In the genomic region with DNA sequence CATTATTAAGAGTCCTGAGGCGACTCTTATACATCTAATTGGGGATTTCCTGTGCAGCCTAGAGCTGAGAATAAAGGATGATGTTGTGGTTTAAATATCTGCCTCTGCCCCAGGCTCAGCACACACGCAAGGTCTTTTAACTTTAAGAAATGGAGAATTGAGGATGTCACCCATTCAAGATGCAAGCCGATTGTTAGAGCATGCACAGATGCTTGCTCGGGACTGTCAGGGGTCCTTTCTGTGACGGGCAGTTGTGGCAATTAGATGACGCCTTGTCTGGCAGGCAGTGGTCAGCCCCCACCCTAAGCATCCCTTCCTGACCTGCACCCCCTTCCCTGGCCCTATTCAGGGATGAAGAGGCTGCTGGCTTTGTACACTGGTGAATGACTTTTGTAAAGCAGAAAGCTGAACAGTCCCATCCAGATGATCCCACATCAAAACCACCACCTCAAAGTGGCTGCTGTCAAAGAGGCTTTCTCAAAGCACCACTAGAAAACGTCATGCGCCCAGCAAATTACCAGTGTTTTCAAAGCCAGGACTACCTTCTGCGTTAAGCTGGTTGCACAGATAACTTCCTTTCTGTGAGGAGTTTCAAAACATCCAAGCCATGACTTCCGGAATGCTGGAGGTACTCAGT, we compare ENCODE assay signal across 9 cellular contexts. TPM values are rescaled to one million over a fixed set of nuclear protein-coding genes. Genes with fewer than 3 reads are reported as not detected.
DNase-seq lines count a peak whose midpoint lies in the region; ATAC-seq and TF ChIP-seq lines count a peak whose summit lies in the region.
"Had no signal": no experiment of that assay in that cellular context is flagged by ENCODE, and none has a peak within 500 bp of the region (broad histone marks: within the 10 kb centered on the region; RNA-seq: fewer than 3 reads in every experiment).

No MANE protein-coding gene starts in this region.

- H3K4me1 ChIP-seq in SJCRH30, result no peaks in the 10 kb centered on the region

- no peaks in the 10 kb centered on the region for H3K36me3 Mint-ChIP-seq in CD4-positive, alpha-beta T cell (ENCODE audit: low read depth)
- peaks cover 2% of the 10 kb centered on the region for H3K36me3 Mint-ChIP-seq in T-helper 1 cell treated with Interleukin-12 subunit alpha and Interleukin-12 subunit beta and Interleukin-4 antibody, amounts not matched to agents 30 μg/mL and 1 μg/mL, for 36 hours (ENCODE audit: low read depth)

- no peaks in the 10 kb centered on the region for H3K9me3 ChIP-seq in CD4-positive, alpha-beta T cell (ENCODE audit: control insufficient read depth, low read length)
- H3K9me3 ChIP-seq in SJCRH30 (replicated peaks), result no peaks in the 10 kb centered on the region

- H3K27me3 ChIP-seq in CD4-positive, alpha-beta T cell (ENCODE audit: control insufficient read depth, insufficient read depth, low read length), result no peaks in the 10 kb centered on the region
- no peaks in the 10 kb centered on the region for H3K27me3 ChIP-seq in SJCRH30

- DNase-seq in CD4-positive, alpha-beta T cell, result peak; percentile 73 to 94 (median 80)
- peak; percentile 87 for DNase-seq in activated effector memory CD4-positive, alpha-beta T cell treated with anti-CD3 and anti-CD28 coated beads, Interleukin-2, amount 50 U/mL, for 16 hours
- peak; percentile 17 to 64 for DNase-seq in stimulated activated CD4-positive, alpha-beta T cell treated with anti-CD3 and anti-CD28 coated beads, Interleukin-1b, Interleukin-23, amount 100 ng/mL, for 4 hours (ENCODE audit: low read depth in 2 of 2)
- DNase-seq in NCI-H1436 treated with DMSO at 0.1 percent for 48 hours (lab: John Stamatoyannopoulos, UW) (no peak), SJCRH30 (no peak), HT-29 (ENCODE audit: low spot score) (no peak)
- DNase-seq: NCI-H774 had no signal

- no peak overlapping the region for H3K4me3 ChIP-seq in SJCRH30

- H3K9me3 Mint-ChIP-seq in CD4-positive, alpha-beta T cell, result no peaks in the 10 kb centered on the region
- H3K9me3 Mint-ChIP-seq in T-helper 1 cell treated with Interleukin-12 subunit alpha and Interleukin-12 subunit beta and Interleukin-4 antibody, amounts not matched to agents 30 μg/mL and 1 μg/mL, for 36 hours, result no peaks in the 10 kb centered on the region

- ATAC-seq in CD4-positive, alpha-beta T cell (ENCODE audit: poor library complexity), result peak; percentile 78
- ATAC-seq in HG03280 (IDR thresholded peaks at IDR 0.05; ENCODE audit: unreplicated experiment), result no peak

- H3K27me3 Mint-ChIP-seq in CD4-positive, alpha-beta T cell, result no peaks in the 10 kb centered on the region
- peaks cover 5% of the 10 kb centered on the region for H3K27me3 Mint-ChIP-seq in T-helper 1 cell treated with Interleukin-12 subunit alpha and Interleukin-12 subunit beta and Interleukin-4 antibody, amounts not matched to agents 30 μg/mL and 1 μg/mL, for 36 hours (ENCODE audit: low read depth)

- POLR2A ChIA-PET in CD4-positive, alpha-beta T cell (lab: Charles Lee), result interaction anchor here (0.6 to 3.5 kb wide), 35 partner anchors 8 to 761 kb away, joined by 3 to 116 read pairs (median 5); a partner anchor contains a TSS

- peak overlapping the region; percentile 93 for H3K27ac Mint-ChIP-seq in CD4-positive, alpha-beta T cell
- peak overlapping the region; percentile 91 for H3K27ac Mint-ChIP-seq in T-helper 1 cell treated with Interleukin-12 subunit alpha and Interleukin-12 subunit beta and Interleukin-4 antibody, amounts not matched to agents 30 μg/mL and 1 μg/mL, for 36 hours

- CTCF ChIA-PET in CD4-positive, alpha-beta T cell (lab: Charles Lee), result interaction anchor here (0.9 to 3.5 kb wide), 6 partner anchors 9 to 150 kb away, joined by 3 to 72 read pairs (median 7); a partner anchor contains a TSS

- intact Hi-C loops in CD4-positive, alpha-beta T cell (cut with DNase I, micrococcal nuclease), result loop anchor here (1.0 to 5.0 kb wide), 8 partner anchors 40 to 425 kb away; a partner anchor contains a TSS

- TF ChIP-seq CTCF in CD4-positive, alpha-beta T cell (IDR thresholded peaks at IDR 0.05), result no peak

- peak overlapping the region; percentile 73 for H3K4me3 Mint-ChIP-seq in CD4-positive, alpha-beta T cell
- peak overlapping the region; percentile 76 for H3K4me3 Mint-ChIP-seq in T-helper 1 cell treated with Interleukin-12 subunit alpha and Interleukin-12 subunit beta and Interleukin-4 antibody, amounts not matched to agents 30 μg/mL and 1 μg/mL, for 36 hours

- H3K36me3 ChIP-seq in SJCRH30, result no peaks in the 10 kb centered on the region

- peak overlapping the region; percentile 62 for H3K27ac ChIP-seq in CD4-positive, alpha-beta T cell (ENCODE audit: low read depth, low read length)
- H3K27ac ChIP-seq in SJCRH30, result no peak overlapping the region

- peaks cover 77% of the 10 kb centered on the region for H3K4me1 Mint-ChIP-seq in CD4-positive, alpha-beta T cell (ENCODE audit: low read depth)
- H3K4me1 Mint-ChIP-seq in T-helper 1 cell treated with Interleukin-12 subunit alpha and Interleukin-12 subunit beta and Interleukin-4 antibody, amounts not matched to agents 30 μg/mL and 1 μg/mL, for 36 hours (ENCODE audit: low read depth), result peaks cover 69% of the 10 kb centered on the region

RNA-seq across cellular contexts. Expression of a gene that starts 23.7 kb away (rescaled TPM):
- total RNA-seq in CD4-positive, alpha-beta T cell, result under 1 TPM; 0.20 to 0.96 TPM
- total RNA-seq in SJCRH30 (2014; rRNA removed; shearing (Covaris generic)), result 1.4 and 2.0 TPM in 2 replicates
- not detected in 2 replicates for total RNA-seq in HT-29 (2014; rRNA removed; shearing (Covaris generic))

Comparison
In these comparisons a context has a peak if more than half of its experiments do, and no peak if none do; other contexts are left out.
1. DNase-seq: peak in CD4-positive, alpha-beta T cell (10 of 10), activated effector memory CD4-positive, alpha-beta T cell treated with anti-CD3 and anti-CD28 coated beads, Interleukin-2, amount 50 U/mL, for 16 hours (single experiment) and stimulated activated CD4-positive, alpha-beta T cell treated with anti-CD3 and anti-CD28 coated beads, Interleukin-1b, Interleukin-23, amount 100 ng/mL, for 4 hours (2 of 2); none in NCI-H1436 treated with DMSO at 0.1 percent for 48 hours (single experiment), SJCRH30 (0 of 2) and HT-29 (single experiment).